ENCODE assay signal across 11 cellular contexts in genomic region chr4:142396279-142396678, GRCh38.
DNase-seq lines count a peak whose midpoint lies in the region; ATAC-seq, FAIRE-seq and TF ChIP-seq lines count a peak whose summit lies in the region.
"Had no signal": no experiment of that assay in that cellular context is flagged by ENCODE, and none has a peak within 500 bp of the region (broad histone marks: within the 10 kb centered on the region; RNA-seq: fewer than 3 reads in every experiment).

No MANE protein-coding gene starts in this region.

- CTCF ChIA-PET in activated CD8-positive, alpha-beta T cell treated with anti-CD3 and anti-CD28 coated beads for 36 hours (lab: Charles Lee), result interaction anchor here (0.8 to 1.9 kb wide), 3 partner anchors 10 to 28 kb away, joined by 3 to 5 read pairs (median 3); no protein-coding TSS in a partner anchor

- no peaks in the 10 kb centered on the region for H3K27me3 ChIP-seq in adrenal gland
- H3K27me3 ChIP-seq: ascending aorta had no signal

- POLR2A ChIA-PET in activated CD8-positive, alpha-beta T cell treated with anti-CD3 and anti-CD28 coated beads for 36 hours (lab: Charles Lee), result interaction anchor here (0.6 to 3.3 kb wide), 3 partner anchors 10 to 59 kb away, joined by 3 to 26 read pairs (median 16); no protein-coding TSS in a partner anchor

- peaks cover 7% of the 10 kb centered on the region for H3K9me3 Mint-ChIP-seq in activated CD8-positive, alpha-beta T cell treated with anti-CD3 and anti-CD28 coated beads for 36 hours

- no peaks in the 10 kb centered on the region for H3K4me1 ChIP-seq in adrenal gland (replicated peaks in 1 of 2)
- H3K4me1 ChIP-seq: ascending aorta had no signal

- no peaks in the 10 kb centered on the region for H3K36me3 ChIP-seq in adrenal gland (replicated peaks in 1 of 2)
- H3K36me3 ChIP-seq: ascending aorta had no signal

- ATAC-seq in activated CD8-positive, alpha-beta T cell treated with anti-CD3 and anti-CD28 coated beads for 36 hours, result peak; percentile 46
- no peak for ATAC-seq in Right ventricle myocardium superior (ENCODE audit: poor library complexity)

- 26 to 33% (median 29%) methylated on average over 1 of the region's 1 CpG for WGBS in adrenal gland, 4 donors

- H3K4me3 ChIP-seq in foreskin fibroblast (ENCODE audit: low read depth in 1 of 2, low read length in 2 of 2) (no peak overlapping the region), adrenal gland (no peak overlapping the region)
- H3K4me3 ChIP-seq: ascending aorta had no signal

- H3K36me3 Mint-ChIP-seq in activated CD8-positive, alpha-beta T cell treated with anti-CD3 and anti-CD28 coated beads for 36 hours (ENCODE audit: low read depth), result peaks cover 84% of the 10 kb centered on the region

- peak; percentile 21 to 28 for DNase-seq in AML-193 (lab: John Stamatoyannopoulos, UW)
- DNase-seq in activated CD8-positive, alpha-beta T cell treated with anti-CD3 and anti-CD28 coated beads for 36 hours, result no peak
- DNase-seq in foreskin fibroblast, result peak; percentile 56 to 76
- DNase-seq in adrenal gland, result no peak
- no peak for DNase-seq in pons (ENCODE audit: low spot score)
- no peak for DNase-seq in HT-29 (ENCODE audit: low spot score)
- DNase-seq in Right ventricle myocardium superior, result no peak
- DNase-seq: activated CD4-positive, alpha-beta T cell treated with anti-CD3 and anti-CD28 coated beads for 48 hours; NCI-H187 had no signal

- H3K27ac Mint-ChIP-seq in activated CD8-positive, alpha-beta T cell treated with anti-CD3 and anti-CD28 coated beads for 36 hours, result peak overlapping the region; percentile 92

- FAIRE-seq in G401.6 (lab: Jason Lieb, UNC), result peak; percentile 64

- H3K4me3 Mint-ChIP-seq in activated CD8-positive, alpha-beta T cell treated with anti-CD3 and anti-CD28 coated beads for 36 hours, result peak overlapping the region; percentile 57

- TF ChIP-seq POLR2A in adrenal gland (IDR thresholded peaks at IDR 0.05), result no peak

- peaks cover 81% of the 10 kb centered on the region for H3K4me1 Mint-ChIP-seq in activated CD8-positive, alpha-beta T cell treated with anti-CD3 and anti-CD28 coated beads for 36 hours (ENCODE audit: low read depth)

- no peaks in the 10 kb centered on the region for H3K9me3 ChIP-seq in adrenal gland (replicated peaks in 1 of 3)
- H3K9me3 ChIP-seq: ascending aorta had no signal

- H3K27me3 Mint-ChIP-seq in activated CD8-positive, alpha-beta T cell treated with anti-CD3 and anti-CD28 coated beads for 36 hours, result no peaks in the 10 kb centered on the region

- H3K27ac ChIP-seq in adrenal gland, result no peak overlapping the region
- H3K27ac ChIP-seq: ascending aorta had no signal

- intact Hi-C loops in activated CD8-positive, alpha-beta T cell treated with anti-CD3 and anti-CD28 coated beads for 36 hours (cut with micrococcal nuclease), result no loop called here
- intact Hi-C loops in adrenal gland (cut with DNase I) (no loop called here), Right ventricle myocardium superior (cut with DNase I) (no loop called here)

- no peak for TF ChIP-seq CTCF in activated CD8-positive, alpha-beta T cell treated with anti-CD3 and anti-CD28 coated beads for 36 hours (IDR thresholded peaks at IDR 0.05)
- TF ChIP-seq CTCF in foreskin fibroblast (IDR thresholded peaks at IDR 0.05; ENCODE audit: low read depth, low read length) (no peak), adrenal gland (IDR thresholded peaks at IDR 0.05) (no peak)

Comparison
In these comparisons a context has a peak if more than half of its experiments do, and no peak if none do; other contexts are left out.
1. DNase-seq: peak in AML-193 (2 of 2) and foreskin fibroblast (2 of 2); none in activated CD8-positive, alpha-beta T cell treated with anti-CD3 and anti-CD28 coated beads for 36 hours (single experiment), adrenal gland (0 of 7), pons (single experiment), HT-29 (single experiment) and Right ventricle myocardium superior (single experiment).